1 cellular context compared by ENCODE assay signal in genomic region chr1:217274927-217275616, GRCh38.
TF ChIP-seq lines count a peak whose summit lies in the region.

No MANE protein-coding gene starts in this region.

TF ChIP-seq in SK-N-SH, 30 proteins besides CTCF, POLR2A, EP300 and RAD21 (continued from another document):
- TF ChIP-seq PBX3 (IDR thresholded peaks at IDR 0.05) (peak; percentile 66; the same call in 1 of the 2 replicates), CHD2 (IDR thresholded peaks at IDR 0.05; ENCODE audit: low read length, partially characterized antibody) (no peak), ELF1 (IDR thresholded peaks at IDR 0.05) (no peak), REST (IDR thresholded peaks at IDR 0.05; ENCODE audit: low read depth, low read length) (no peak), JUND (IDR thresholded peaks at IDR 0.05) (peak; percentile 70), FOXM1 (IDR thresholded peaks at IDR 0.05; ENCODE audit: low read depth) (no peak), GABPA (IDR thresholded peaks at IDR 0.05; ENCODE audit: low read depth) (no peak), ZBTB33 (IDR thresholded peaks at IDR 0.05; ENCODE audit: borderline replicate concordance, low read depth) (no peak), TEAD4 (IDR thresholded peaks at IDR 0.05; ENCODE audit: borderline replicate concordance, insufficient read depth) (peak; percentile 49; the same call in 1 of the 2 replicates), YY1 (IDR thresholded peaks at IDR 0.05; ENCODE audit: low read depth) (no peak), NFIC (IDR thresholded peaks at IDR 0.05; ENCODE audit: borderline replicate concordance) (peak; percentile 18; the same call in 1 of the 2 replicates), NRF1 (IDR thresholded peaks at IDR 0.05; ENCODE audit: low read depth, low read length) (no peak), FOXJ3 (CRISPR knock-in tag; IDR thresholded peaks at IDR 0.05) (no peak), RXRA (IDR thresholded peaks at IDR 0.05; ENCODE audit: borderline replicate concordance, low read depth) (peak; percentile 31; the same call in 1 of the 2 replicates), SIN3A (IDR thresholded peaks at IDR 0.05; ENCODE audit: borderline replicate concordance, low read depth, low read length) (no peak), MEF2A (IDR thresholded peaks at IDR 0.05; ENCODE audit: borderline replicate concordance, low read depth) (no peak)
TF ChIP-seq in SK-N-SH: peak in this region for 7.
